In genomic region chr13:74575729-74576125, GRCh38 we compare ENCODE assay signal across 8 cellular contexts.
DNase-seq lines count a peak whose midpoint lies in the region; ATAC-seq and TF ChIP-seq lines count a peak whose summit lies in the region.

No MANE protein-coding gene starts in this region.

- H3K4me3 Mint-ChIP-seq in osteocyte (ENCODE audit: unreplicated experiment): peak overlapping the region; percentile 72

- no peaks in the 10 kb centered on the region for H3K36me3 Mint-ChIP-seq in osteocyte (ENCODE audit: unreplicated experiment)

- H3K4me3 ChIP-seq in SK-N-SH (ENCODE audit: low read depth in 2 of 2, low read length in 1 of 2) (peak overlapping the region; percentile 36 to 64), adrenal gland (peak overlapping the region in 1 of 4 donors; percentile 44), heart left ventricle (peak overlapping the region in 11 of 12 donors; percentile 31 to 51 (median 45)), thyroid gland (replicated peaks in 1 of 3) (no peak overlapping the region)

- TF ChIP-seq POLR2A in adrenal gland (IDR thresholded peaks at IDR 0.05): no peak
- peak in 1 of 2 donors; percentile 7 for TF ChIP-seq POLR2A in heart left ventricle (IDR thresholded peaks at IDR 0.05)
- TF ChIP-seq POLR2A in thyroid gland (IDR thresholded peaks at IDR 0.05): no peak

- no peak overlapping the region for H3K9ac ChIP-seq in SK-N-SH

- 0 out of 2 replicates have a peak, but pooled peaks cover under 1% of the 10 kb centered on the region for H3K9me2 ChIP-seq in SK-N-SH

- H3K27ac Mint-ChIP-seq in osteocyte (ENCODE audit: unreplicated experiment): peak overlapping the region; percentile 56

- CTCF ChIA-PET in SK-N-SH (lab: Yijun Ruan, JAX): interaction anchor here (1.1 to 1.9 kb wide), 4 partner anchors 15 to 644 kb away, joined by 3 to 13 read pairs (median 4); no protein-coding TSS in a partner anchor

- intact Hi-C loops in adrenal gland (cut with DNase I) (loop anchor here in 1 of 2 donors (10.0 kb wide), 1 partner anchor 249 kb away; no protein-coding TSS in a partner anchor), heart left ventricle (cut with DNase I) (loop anchor here in 5 of 10 donors (5.0 to 10.0 kb wide), 4 partner anchors 157 to 821 kb away; partner anchors contain the start of gene KLF12 (in 2 of the 5)), thyroid gland (cut with DNase I) (no loop called here)

- H3F3A ChIP-seq in SK-N-SH (replicated peaks; ENCODE audit: insufficient read depth): no peaks in the 10 kb centered on the region

- WGBS in SK-N-SH (ENCODE audit: low lambda C conversion rate): under 1% methylated on average over 26 of the region's 29 CpGs
- 0 to 1% (median 0%) methylated on average over 27 to 29 of the region's 29 CpGs for WGBS in adrenal gland, 4 donors
- WGBS in heart left ventricle, 4 donors: 0 to 1% (median 0%) methylated on average over 24 to 29 of the region's 29 CpGs
- WGBS in thyroid gland, 2 donors: 0 to 1% methylated on average over 23 to 26 of the region's 29 CpGs

- peak overlapping the region; percentile 79 for H3K4me2 ChIP-seq in SK-N-SH

- no peak for TF ChIP-seq CTCF in SK-N-SH (IDR thresholded peaks at IDR 0.05)
- peak in 1 of 6 experiments; percentile 20 for TF ChIP-seq CTCF in adrenal gland (IDR thresholded peaks at IDR 0.05)
- TF ChIP-seq CTCF in heart left ventricle (IDR thresholded peaks at IDR 0.05): no peak
- no peak for TF ChIP-seq CTCF in osteocyte (IDR thresholded peaks at IDR 0.05)
- TF ChIP-seq CTCF in thyroid gland (IDR thresholded peaks at IDR 0.05): no peak

- H3K27me3 ChIP-seq in SK-N-SH (ENCODE audit: insufficient read depth): no peaks in the 10 kb centered on the region; the same call in 1 of the 2 replicates
- H3K27me3 ChIP-seq in adrenal gland: no peaks in the 10 kb centered on the region
- no peaks in the 10 kb centered on the region for H3K27me3 ChIP-seq in heart left ventricle
- no peaks in the 10 kb centered on the region for H3K27me3 ChIP-seq in thyroid gland

- H3K36me3 ChIP-seq in SK-N-SH (replicated peaks in 1 of 2; ENCODE audit: control insufficient read depth in 1 of 2, insufficient read depth in 2 of 2, low read length in 1 of 2) (no peaks in the 10 kb centered on the region), adrenal gland (replicated peaks in 1 of 2) (no peaks in the 10 kb centered on the region), heart left ventricle (no peaks in the 10 kb centered on the region), thyroid gland (no peaks in the 10 kb centered on the region)

- POLR2A ChIA-PET in SK-N-SH (lab: Yijun Ruan, JAX): interaction anchor here (0.9 to 1.6 kb wide), 3 partner anchors 14 to 287 kb away, joined by 3 to 12 read pairs (median 7); no protein-coding TSS in a partner anchor

- peak overlapping the region; percentile 67; the same call in 1 of the 2 replicates for H2AFZ ChIP-seq in SK-N-SH (ENCODE audit: low read depth)

- ATAC-seq in heart left ventricle: peak; percentile 96 to 99 (median 99)

- H3K27ac ChIP-seq in SK-N-SH (ENCODE audit: low read depth in 2 of 2, low read length in 1 of 2) (peak overlapping the region in 1 of 2 experiments; percentile 99; a peak in 2 of 4 replicates), adrenal gland (no peak overlapping the region), heart left ventricle (peak overlapping the region in 9 of 12 donors; percentile 6 to 86 (median 73)), thyroid gland (no peak overlapping the region)

- DNase-seq in NCI-H2081 (lab: John Stamatoyannopoulos, UW) (peak; percentile 49), NCI-H2081 treated with DMSO at 0.1 percent for 48 hours (lab: John Stamatoyannopoulos, UW) (no peak), SK-N-SH (peak; percentile 90), adrenal gland (peak; percentile 46 to 79 (median 66)), heart left ventricle (peak; percentile 90 to 94 (median 92)), osteocyte (ENCODE audit: extremely low spot score, unreplicated experiment) (peak; percentile 85), thyroid gland (peak; percentile 14 to 29), NCI-H774 (lab: John Stamatoyannopoulos, UW) (no peak)

- no peaks in the 10 kb centered on the region for H3K79me2 ChIP-seq in SK-N-SH (ENCODE audit: insufficient read depth)

- TF ChIP-seq RAD21 in SK-N-SH (IDR thresholded peaks at IDR 0.05; ENCODE audit: low read length): peak; percentile 32

- peaks cover 4% of the 10 kb centered on the region for H3K9me3 Mint-ChIP-seq in osteocyte (ENCODE audit: unreplicated experiment)

- H4K20me1 ChIP-seq in SK-N-SH (ENCODE audit: insufficient read depth): no peaks in the 10 kb centered on the region

- peaks cover 22% of the 10 kb centered on the region for H3K4me1 Mint-ChIP-seq in osteocyte (ENCODE audit: unreplicated experiment)

- no peaks in the 10 kb centered on the region for H3K9me3 ChIP-seq in SK-N-SH
- H3K9me3 ChIP-seq in adrenal gland (replicated peaks in 1 of 3): no peaks in the 10 kb centered on the region
- no peaks in the 10 kb centered on the region for H3K9me3 ChIP-seq in heart left ventricle
- H3K9me3 ChIP-seq in thyroid gland: no peaks in the 10 kb centered on the region

- H3K27me3 Mint-ChIP-seq in osteocyte (ENCODE audit: unreplicated experiment): no peaks in the 10 kb centered on the region

- peaks cover 0 to 15% of the 10 kb centered on the region in 2 experiments; a peak in 2 of 4 replicates for H3K4me1 ChIP-seq in SK-N-SH (ENCODE audit: control insufficient read depth in 1 of 2, insufficient read depth in 2 of 2, low read depth in 1 of 2, low read length in 1 of 2)
- peaks cover 0 to 7% of the 10 kb centered on the region in 2 donors for H3K4me1 ChIP-seq in adrenal gland (replicated peaks in 1 of 2)
- H3K4me1 ChIP-seq in heart left ventricle: peaks cover 4 to 29% (median 17%) of the 10 kb centered on the region in 12 donors
- H3K4me1 ChIP-seq in thyroid gland: no peaks in the 10 kb centered on the region

- TF ChIP-seq EP300 in SK-N-SH (IDR thresholded peaks at IDR 0.05; ENCODE audit: borderline replicate concordance in 1 of 2, low read depth in 1 of 2, low read length in 1 of 2): peak in 1 of 2 experiments; percentile 90; a peak in 2 of 4 replicates

TF ChIP-seq in SK-N-SH, 30 proteins besides CTCF, POLR2A, EP300 and RAD21:
- TF ChIP-seq FOXJ3 (CRISPR knock-in tag; IDR thresholded peaks at IDR 0.05): peak; percentile 87
- no peak for TF ChIP-seq POLR2AphosphoS5 (IDR thresholded peaks at IDR 0.05; ENCODE audit: low read depth, low read length)
- TF ChIP-seq FOSL2 (IDR thresholded peaks at IDR 0.05; ENCODE audit: borderline replicate concordance, low read depth): no peak
- no peak for TF ChIP-seq FOXM1 (IDR thresholded peaks at IDR 0.05; ENCODE audit: low read depth)
- peak; percentile 94 for TF ChIP-seq GATA2 (CRISPR knock-in tag; IDR thresholded peaks at IDR 0.05)
- TF ChIP-seq SIN3A (IDR thresholded peaks at IDR 0.05; ENCODE audit: borderline replicate concordance, low read depth, low read length): no peak
- TF ChIP-seq, protein P1, sequence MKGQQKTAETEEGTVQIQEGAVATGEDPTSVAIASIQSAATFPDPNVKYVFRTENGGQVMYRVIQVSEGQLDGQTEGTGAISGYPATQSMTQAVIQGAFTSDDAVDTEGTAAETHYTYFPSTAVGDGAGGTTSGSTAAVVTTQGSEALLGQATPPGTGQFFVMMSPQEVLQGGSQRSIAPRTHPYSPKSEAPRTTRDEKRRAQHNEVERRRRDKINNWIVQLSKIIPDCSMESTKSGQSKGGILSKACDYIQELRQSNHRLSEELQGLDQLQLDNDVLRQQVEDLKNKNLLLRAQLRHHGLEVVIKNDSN (IDR thresholded peaks at IDR 0.05; ENCODE audit: borderline replicate concordance, low read depth): no peak
- TF ChIP-seq RFX5 (IDR thresholded peaks at IDR 0.05; ENCODE audit: low read length): no peak
- TF ChIP-seq NFIC (IDR thresholded peaks at IDR 0.05; ENCODE audit: borderline replicate concordance): no peak
- TF ChIP-seq TAF1 (IDR thresholded peaks at IDR 0.05; ENCODE audit: borderline replicate concordance, low read depth, low read length): no peak
- peak; percentile 1; the same call in 1 of the 2 replicates for TF ChIP-seq SMC3 (IDR thresholded peaks at IDR 0.05; ENCODE audit: low read depth, low read length)
- TF ChIP-seq GABPA (IDR thresholded peaks at IDR 0.05; ENCODE audit: low read depth): no peak
- TF ChIP-seq NRF1 (IDR thresholded peaks at IDR 0.05; ENCODE audit: low read depth, low read length): no peak
- TF ChIP-seq MXI1 (IDR thresholded peaks at IDR 0.05; ENCODE audit: low read depth, low read length): peak; percentile 84
- TF ChIP-seq CHD2 (IDR thresholded peaks at IDR 0.05; ENCODE audit: low read length, partially characterized antibody): peak; percentile 92

Comparison
In these comparisons a context has a peak if more than half of its experiments do, and no peak if none do; other contexts are left out.
1. DNase-seq: peak in NCI-H2081 (2 of 2), SK-N-SH (single experiment), adrenal gland (7 of 7), heart left ventricle (5 of 5), osteocyte (single experiment) and thyroid gland (2 of 2); none in NCI-H2081 treated with DMSO at 0.1 percent for 48 hours (single experiment) and NCI-H774 (single experiment).
2. H3K27ac ChIP-seq: peak in heart left ventricle (9 of 12); none in adrenal gland (0 of 5) and thyroid gland (0 of 3).
3. H3K4me3 ChIP-seq: peak in SK-N-SH (2 of 2) and heart left ventricle (11 of 12); none in thyroid gland (0 of 3).